9 cellular contexts compared by ENCODE assay signal in genomic region chr11:2886191-2886894, GRCh38. TPM values are rescaled to one million over a fixed set of nuclear protein-coding genes. Genes with fewer than 3 reads are reported as not detected.
DNase-seq lines count a peak whose midpoint lies in the region; ATAC-seq and TF ChIP-seq lines count a peak whose summit lies in the region.
"Had no signal": no experiment of that assay in that cellular context is flagged by ENCODE, and none has a peak within 500 bp of the region (broad histone marks: within the 10 kb centered on the region; RNA-seq: fewer than 3 reads in every experiment).

No MANE protein-coding gene starts in this region.

- intact Hi-C loops in stomach (cut with DNase I; ENCODE audit: low total_unique reads) = loop anchor here (2.0 to 10.0 kb wide), 3 partner anchors 352 to 582 kb away; partner anchors contain the start of genes C11orf21 and TSPAN32

- peaks cover 58% of the 10 kb centered on the region for H3K27me3 Mint-ChIP-seq in activated naive CD4-positive, alpha-beta T cell treated with anti-CD3 and anti-CD28 coated beads, Interleukin-2, amount 10 ng/mL, durations not matched to agents 7 days and 5 days
- peaks cover 6 to 14% (median 9%) of the 10 kb centered on the region in 3 donors for H3K27me3 Mint-ChIP-seq in immature natural killer cell (ENCODE audit: low read depth in 3 of 3)

- no peak for TF ChIP-seq EP300 in stomach (IDR thresholded peaks at IDR 0.05)

- peaks cover 15 to 73% (median 64%) of the 10 kb centered on the region in 4 donors for H3K4me1 ChIP-seq in stomach

- 17 to 44% (median 18%) methylated on average over 13 to 49 of the region's 49 CpGs for WGBS in stomach, 5 donors

- no peak overlapping the region for H3K27ac Mint-ChIP-seq in activated naive CD4-positive, alpha-beta T cell treated with anti-CD3 and anti-CD28 coated beads, Interleukin-2, amount 10 ng/mL, durations not matched to agents 7 days and 5 days
- H3K27ac Mint-ChIP-seq in immature natural killer cell = peak overlapping the region in 2 of 6 donors; percentile 11 to 69

- peaks cover 16% of the 10 kb centered on the region for H3K4me1 Mint-ChIP-seq in activated naive CD4-positive, alpha-beta T cell treated with anti-CD3 and anti-CD28 coated beads, Interleukin-2, amount 10 ng/mL, durations not matched to agents 7 days and 5 days
- H3K4me1 Mint-ChIP-seq in immature natural killer cell = peaks cover 20 to 23% of the 10 kb centered on the region in 2 donors

- TF ChIP-seq POLR2A in stomach (IDR thresholded peaks at IDR 0.05) = no peak

- H3K4me3 Mint-ChIP-seq in activated naive CD4-positive, alpha-beta T cell treated with anti-CD3 and anti-CD28 coated beads, Interleukin-2, amount 10 ng/mL, durations not matched to agents 7 days and 5 days = peak overlapping the region; percentile 62
- H3K4me3 Mint-ChIP-seq in immature natural killer cell = peak overlapping the region; percentile 28 to 72 (median 63)

- ATAC-seq in HG02885 (IDR thresholded peaks at IDR 0.05; ENCODE audit: poor library complexity, unreplicated experiment) (peak; percentile 4), HG02588 (IDR thresholded peaks at IDR 0.05; ENCODE audit: unreplicated experiment) (no peak)

- no peaks in the 10 kb centered on the region for H3K36me3 Mint-ChIP-seq in activated naive CD4-positive, alpha-beta T cell treated with anti-CD3 and anti-CD28 coated beads, Interleukin-2, amount 10 ng/mL, durations not matched to agents 7 days and 5 days
- no peaks in the 10 kb centered on the region for H3K36me3 Mint-ChIP-seq in immature natural killer cell

- CTCF ChIA-PET in activated naive CD4-positive, alpha-beta T cell treated with anti-CD3 and anti-CD28 coated beads, Interleukin-2, amount 10 ng/mL, durations not matched to agents 7 days and 5 days (lab: Charles Lee) = interaction anchor here (0.7 to 13.7 kb wide), 4 partner anchors 44 to 487 kb away, joined by 3 to 344 read pairs (median 6); no protein-coding TSS in a partner anchor

- no peaks in the 10 kb centered on the region for H3K36me3 ChIP-seq in stomach
- H3K36me3 ChIP-seq: SJSA1 had no signal

- no peaks in the 10 kb centered on the region for H3K9me3 Mint-ChIP-seq in activated naive CD4-positive, alpha-beta T cell treated with anti-CD3 and anti-CD28 coated beads, Interleukin-2, amount 10 ng/mL, durations not matched to agents 7 days and 5 days
- no peaks in the 10 kb centered on the region for H3K9me3 Mint-ChIP-seq in immature natural killer cell

- peak; percentile 32 for DNase-seq in activated naive CD4-positive, alpha-beta T cell treated with anti-CD3 and anti-CD28 coated beads, Interleukin-2, amount 10 ng/mL, durations not matched to agents 7 days and 5 days
- DNase-seq in immature natural killer cell (no peak), stomach (no peak), NCI-H1105 (lab: John Stamatoyannopoulos, UW) (no peak), NCI-H774 (lab: John Stamatoyannopoulos, UW) (no peak)

- H3K9me3 ChIP-seq in stomach = no peaks in the 10 kb centered on the region

- TF ChIP-seq CTCF in GM12875 (IDR thresholded peaks at IDR 0.05; ENCODE audit: borderline replicate concordance, insufficient read depth, low read depth, low read length) (no peak), stomach (IDR thresholded peaks at IDR 0.05) (no peak)

- peak overlapping the region; percentile 65 to 92 (median 77) for H3K27ac ChIP-seq in stomach
- H3K27ac ChIP-seq: SJSA1 had no signal

- peaks cover 0 to 19% (median 3%) of the 10 kb centered on the region in 3 donors for H3K27me3 ChIP-seq in stomach

- H3K4me3 ChIP-seq in GM12875 (ENCODE audit: low read depth, low read length) (peak overlapping the region; percentile 21), stomach (peak overlapping the region; percentile 86 to 90 (median 86))

RNA-seq across cellular contexts. Expression of gene CDKN1C, which starts 0.8 kb away (rescaled TPM):
- polyA plus RNA-seq in immature natural killer cell (under 1 TPM in 1 of 3 donors, not detected in 2; 0.24 TPM), stomach (10 to 100 TPM; 41.7 to 51.0 (median 42.9) TPM)
- total RNA-seq in stomach = 10 to 100 TPM; 10.5 to 99.1 (median 14.2) TPM

RNA-seq across cellular contexts. Expression of gene PHLDA2, which starts 42.9 kb away (rescaled TPM):
- polyA plus RNA-seq in immature natural killer cell (under 1 TPM in 1 of 3 donors, not detected in 2; 0.27 TPM), stomach (10 to 100 TPM; 19.7 to 32.7 (median 25.5) TPM)
- total RNA-seq in stomach = 10 to 100 TPM in 1 of 5 donors, 1 to 10 TPM in 1, not detected in 3; 3.1 to 34.2 TPM

Comparison
In these comparisons a context has a peak if more than half of its experiments do, and no peak if none do; other contexts are left out.
1. RNA of gene CDKN1C, which starts 0.8 kb away (polyA plus RNA-seq): 41.7 to 51.0 TPM in stomach; 0.24 TPM in immature natural killer cell; every median in the first group is over 10 times any median in the second.
2. RNA of gene PHLDA2, which starts 42.9 kb away (polyA plus RNA-seq): 19.7 to 32.7 TPM in stomach; 0.27 TPM in immature natural killer cell; every median in the first group is over 10 times any median in the second.